ENCODE assay signal across 8 cellular contexts in genomic region chr2:237904806-237905599, GRCh38. TPM values are rescaled to one million over a fixed set of nuclear protein-coding genes. Genes with fewer than 3 reads are reported as not detected.
DNase-seq lines count a peak whose midpoint lies in the region; ATAC-seq and TF ChIP-seq lines count a peak whose summit lies in the region.

No MANE protein-coding gene starts in this region.

- H3K27me3 ChIP-seq in hepatocyte: no peaks in the 10 kb centered on the region

- no peaks in the 10 kb centered on the region for H4K20me1 ChIP-seq in hepatocyte (ENCODE audit: insufficient read depth, poor library complexity, severe bottlenecking)

- no peak for ATAC-seq in GM18861 (IDR thresholded peaks at IDR 0.05; ENCODE audit: unreplicated experiment)

- H3K4me1 ChIP-seq in hepatocyte (ENCODE audit: insufficient read depth): no peaks in the 10 kb centered on the region

- H3K79me2 ChIP-seq in hepatocyte: no peaks in the 10 kb centered on the region

- H3K36me3 Mint-ChIP-seq in activated T-helper 1 cell treated with anti-CD3 and anti-CD28 coated beads, Interleukin-12 subunit alpha, Interleukin-12 subunit beta, Interleukin-2, Interleukin-4 antibody, amounts not matched to agents 30 ng/mL and 10 ng/mL and 1 ng/mL, durations not matched to agents 14 hours and 24 hours and 36 hours (ENCODE audit: low read depth): peaks cover 12% of the 10 kb centered on the region
- H3K36me3 Mint-ChIP-seq in progenitor cell of endocrine pancreas (ENCODE audit: insufficient read depth): peaks cover 11% of the 10 kb centered on the region

- peak overlapping the region; percentile 63 for H3K4me3 Mint-ChIP-seq in activated T-helper 1 cell treated with anti-CD3 and anti-CD28 coated beads, Interleukin-12 subunit alpha, Interleukin-12 subunit beta, Interleukin-2, Interleukin-4 antibody, amounts not matched to agents 30 ng/mL and 10 ng/mL and 1 ng/mL, durations not matched to agents 14 hours and 24 hours and 36 hours
- no peak overlapping the region for H3K4me3 Mint-ChIP-seq in progenitor cell of endocrine pancreas (ENCODE audit: low read depth)

- H3K4me3 ChIP-seq in hepatocyte: no peak overlapping the region

- no peaks in the 10 kb centered on the region for H3K27me3 Mint-ChIP-seq in activated T-helper 1 cell treated with anti-CD3 and anti-CD28 coated beads, Interleukin-12 subunit alpha, Interleukin-12 subunit beta, Interleukin-2, Interleukin-4 antibody, amounts not matched to agents 30 ng/mL and 10 ng/mL and 1 ng/mL, durations not matched to agents 14 hours and 24 hours and 36 hours (ENCODE audit: insufficient read depth)
- H3K27me3 Mint-ChIP-seq in progenitor cell of endocrine pancreas: no peaks in the 10 kb centered on the region

- H3K9me2 ChIP-seq in hepatocyte (replicated peaks; ENCODE audit: insufficient read depth): no peaks in the 10 kb centered on the region

- TF ChIP-seq CTCF in hepatocyte (IDR thresholded peaks at IDR 0.05; ENCODE audit: poor library complexity) (no peak), progenitor cell of endocrine pancreas (IDR thresholded peaks at IDR 0.05; ENCODE audit: unreplicated experiment) (no peak)

- intact Hi-C loops in activated T-helper 1 cell treated with anti-CD3 and anti-CD28 coated beads, Interleukin-12 subunit alpha, Interleukin-12 subunit beta, Interleukin-2, Interleukin-4 antibody, amounts not matched to agents 30 ng/mL and 10 ng/mL and 1 ng/mL, durations not matched to agents 14 hours and 24 hours and 36 hours (cut with micrococcal nuclease): loop anchor here (2.0 to 10.0 kb wide), 2 partner anchors 64 to 480 kb away; no protein-coding TSS in a partner anchor

- DNase-seq in activated CD8-positive, alpha-beta memory T cell treated with anti-CD3 and anti-CD28 coated beads for 24 hours: peak; percentile 64
- no peak for DNase-seq in activated CD8-positive, alpha-beta memory T cell treated with anti-CD3 and anti-CD28 coated beads, Interleukin-2, amount 50 U/mL, for 4 hours
- no peak for DNase-seq in activated T-helper 1 cell treated with anti-CD3 and anti-CD28 coated beads, Interleukin-12 subunit alpha, Interleukin-12 subunit beta, Interleukin-2, Interleukin-4 antibody, amounts not matched to agents 30 ng/mL and 10 ng/mL and 1 ng/mL, durations not matched to agents 14 hours and 24 hours and 36 hours (ENCODE audit: low spot score)
- DNase-seq in hepatocyte (ENCODE audit: low spot score): no peak
- peak; percentile 43 for DNase-seq in superior temporal gyrus (ENCODE audit: extremely low spot score)
- DNase-seq in progenitor cell of endocrine pancreas (ENCODE audit: low spot score, unreplicated experiment): no peak
- DNase-seq in LoVo (ENCODE audit: low spot score): no peak

- H3K27ac ChIP-seq in hepatocyte: peak overlapping the region; percentile 19

- peak overlapping the region; percentile 93 for H3K27ac Mint-ChIP-seq in activated T-helper 1 cell treated with anti-CD3 and anti-CD28 coated beads, Interleukin-12 subunit alpha, Interleukin-12 subunit beta, Interleukin-2, Interleukin-4 antibody, amounts not matched to agents 30 ng/mL and 10 ng/mL and 1 ng/mL, durations not matched to agents 14 hours and 24 hours and 36 hours
- H3K27ac Mint-ChIP-seq in progenitor cell of endocrine pancreas: no peak overlapping the region

- H2AFZ ChIP-seq in hepatocyte: no peak overlapping the region

- no peaks in the 10 kb centered on the region for H3K36me3 ChIP-seq in hepatocyte (replicated peaks; ENCODE audit: insufficient read depth, low read depth)

- WGBS in hepatocyte (ENCODE audit: low lambda C conversion rate, missing lambda C conversion rate): 63% methylated on average over 16 of the region's 16 CpGs

- peaks cover 61% of the 10 kb centered on the region for H3K4me1 Mint-ChIP-seq in activated T-helper 1 cell treated with anti-CD3 and anti-CD28 coated beads, Interleukin-12 subunit alpha, Interleukin-12 subunit beta, Interleukin-2, Interleukin-4 antibody, amounts not matched to agents 30 ng/mL and 10 ng/mL and 1 ng/mL, durations not matched to agents 14 hours and 24 hours and 36 hours (ENCODE audit: low read depth)
- H3K4me1 Mint-ChIP-seq in progenitor cell of endocrine pancreas (ENCODE audit: low read depth): no peaks in the 10 kb centered on the region

- no peaks in the 10 kb centered on the region for H3K9me3 ChIP-seq in hepatocyte (ENCODE audit: low read depth)

- no peak overlapping the region for H3K4me2 ChIP-seq in hepatocyte

- peaks cover 12% of the 10 kb centered on the region for H3K9me3 Mint-ChIP-seq in activated T-helper 1 cell treated with anti-CD3 and anti-CD28 coated beads, Interleukin-12 subunit alpha, Interleukin-12 subunit beta, Interleukin-2, Interleukin-4 antibody, amounts not matched to agents 30 ng/mL and 10 ng/mL and 1 ng/mL, durations not matched to agents 14 hours and 24 hours and 36 hours
- H3K9me3 Mint-ChIP-seq in progenitor cell of endocrine pancreas (ENCODE audit: low read depth): peaks cover 7% of the 10 kb centered on the region

RNA-seq across cellular contexts. Expression of gene RAMP1, which starts 45.6 kb away (rescaled TPM):
- total RNA-seq in activated T-helper 1 cell treated with anti-CD3 and anti-CD28 coated beads, Interleukin-12 subunit alpha, Interleukin-12 subunit beta, Interleukin-2, Interleukin-4 antibody, amounts not matched to agents 30 ng/mL and 10 ng/mL and 1 ng/mL, durations not matched to agents 14 hours and 24 hours and 36 hours: 19.4 and 21.1 TPM in 2 replicates
- total RNA-seq in hepatocyte: 134 and 156 TPM in 2 replicates
- polyA plus RNA-seq in hepatocyte: 329 and 383 TPM in 2 replicates
- total RNA-seq in progenitor cell of endocrine pancreas: 90.1 and 105 TPM in 2 replicates

Comparison
In these comparisons a context has a peak if more than half of its experiments do, and no peak if none do; other contexts are left out.
1. DNase-seq: peak in activated CD8-positive, alpha-beta memory T cell treated with anti-CD3 and anti-CD28 coated beads for 24 hours (single experiment) and superior temporal gyrus (single experiment); none in activated CD8-positive, alpha-beta memory T cell treated with anti-CD3 and anti-CD28 coated beads, Interleukin-2, amount 50 U/mL, for 4 hours (single experiment), activated T-helper 1 cell treated with anti-CD3 and anti-CD28 coated beads, Interleukin-12 subunit alpha, Interleukin-12 subunit beta, Interleukin-2, Interleukin-4 antibody, amounts not matched to agents 30 ng/mL and 10 ng/mL and 1 ng/mL, durations not matched to agents 14 hours and 24 hours and 36 hours (single experiment), hepatocyte (single experiment), progenitor cell of endocrine pancreas (single experiment) and LoVo (single experiment).